16 cellular contexts compared by ENCODE assay signal in the genomic region with DNA sequence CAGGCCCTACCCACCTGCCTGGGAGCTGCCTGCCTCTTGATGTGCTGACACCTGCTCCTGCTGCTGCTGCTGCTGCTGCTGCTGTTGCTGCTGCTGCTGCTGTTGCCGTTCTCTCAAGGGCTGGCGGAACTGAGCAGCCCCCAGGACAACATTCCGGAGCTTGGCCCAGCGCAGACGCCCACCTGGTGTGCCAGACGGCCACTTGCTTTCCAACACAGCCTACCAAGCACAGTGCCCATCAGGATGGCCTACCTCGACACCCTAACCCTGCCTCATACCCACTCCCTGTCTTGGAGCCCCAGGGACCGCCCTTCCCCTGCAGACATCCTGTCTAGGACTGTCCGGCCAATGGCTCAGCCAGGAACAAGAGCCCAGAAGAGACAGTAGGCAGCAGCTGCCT. TPM values are rescaled to one million over a fixed set of nuclear protein-coding genes. Genes with fewer than 3 reads are reported as not detected.
DNase-seq lines count a peak whose midpoint lies in the region; ATAC-seq, FAIRE-seq and TF ChIP-seq lines count a peak whose summit lies in the region.
"Had no signal": no experiment of that assay in that cellular context is flagged by ENCODE, and none has a peak within 500 bp of the region (broad histone marks: within the 10 kb centered on the region; RNA-seq: fewer than 3 reads in every experiment).

No MANE protein-coding gene starts in this region.

- H3K23ac ChIP-seq in neuronal stem cell (ENCODE audit: low read depth, low read length, poor library complexity): peak overlapping the region; percentile 31

- no peak overlapping the region for H2BK12ac ChIP-seq in neuronal stem cell (ENCODE audit: low read length)

- H3K9me3 ChIP-seq in CD4-positive, CD25-positive, alpha-beta regulatory T cell (ENCODE audit: control insufficient read depth in 2 of 2, low read length in 2 of 2): no peaks in the 10 kb centered on the region
- H3K9me3 ChIP-seq in neuronal stem cell (replicated peaks in 1 of 2; ENCODE audit: control insufficient read depth in 2 of 2, insufficient read depth in 1 of 2, low read depth in 1 of 2, low read length in 2 of 2): no peaks in the 10 kb centered on the region
- H3K9me3 ChIP-seq in neural progenitor cell (ENCODE audit: low read depth): no peaks in the 10 kb centered on the region
- H3K9me3 ChIP-seq: Peyer's patch had no signal

- peak overlapping the region; percentile 5 for H3K27ac ChIP-seq in CD4-positive, CD25-positive, alpha-beta regulatory T cell (ENCODE audit: insufficient read depth, low read length, poor library complexity, severe bottlenecking)
- H3K27ac ChIP-seq in neuronal stem cell (replicated peaks; ENCODE audit: low read length): no peak overlapping the region
- H3K27ac ChIP-seq in neural progenitor cell: no peak overlapping the region
- H3K27ac ChIP-seq: Peyer's patch had no signal

- H4K20me1 ChIP-seq in neural progenitor cell (ENCODE audit: low read depth): no peaks in the 10 kb centered on the region

- H2BK5ac ChIP-seq in neuronal stem cell (ENCODE audit: low read length): peak overlapping the region; percentile 53

- no peak overlapping the region for H4K8ac ChIP-seq in neuronal stem cell (ENCODE audit: low read depth, low read length)

- H3K4me3 Mint-ChIP-seq in CD4-positive, CD25-positive, alpha-beta regulatory T cell: no peak overlapping the region
- H3K4me3 Mint-ChIP-seq in chondrocyte (ENCODE audit: unreplicated experiment): no peak overlapping the region
- no peak overlapping the region for H3K4me3 Mint-ChIP-seq in neural progenitor cell
- H3K4me3 Mint-ChIP-seq in progenitor cell of endocrine pancreas (ENCODE audit: low read depth): no peak overlapping the region
- H3K4me3 Mint-ChIP-seq: H9 had no signal

- no peak for FAIRE-seq in GM19239 (lab: Jason Lieb, UNC)

- H3K4me1 ChIP-seq in CD4-positive, CD25-positive, alpha-beta regulatory T cell (ENCODE audit: control insufficient read depth, insufficient read depth, low read length, poor library complexity, severe bottlenecking): no peaks in the 10 kb centered on the region
- H3K4me1 ChIP-seq in neuronal stem cell (ENCODE audit: control insufficient read depth in 2 of 2, insufficient read depth in 1 of 2, low read depth in 1 of 2, low read length in 2 of 2) (no peaks in the 10 kb centered on the region), neural progenitor cell (no peaks in the 10 kb centered on the region)
- H3K4me1 ChIP-seq: Peyer's patch had no signal

- H4K91ac ChIP-seq in neuronal stem cell (ENCODE audit: low read depth, low read length, poor library complexity): no peak overlapping the region

- H3K4me2 ChIP-seq in neuronal stem cell (ENCODE audit: insufficient read depth, low read length, poor library complexity, severe bottlenecking) (no peak overlapping the region), neural progenitor cell (no peak overlapping the region)

- WGBS in neuronal stem cell (ENCODE audit: extremely low coverage in 2 of 2, insufficient read length in 2 of 2, insufficient replicate concordance in 1 of 2), 2 donors: no CpG with 5 or more reads among the region's 9 CpGs

- H3K27me3 Mint-ChIP-seq in CD4-positive, CD25-positive, alpha-beta regulatory T cell: no peaks in the 10 kb centered on the region
- no peaks in the 10 kb centered on the region for H3K27me3 Mint-ChIP-seq in chondrocyte (ENCODE audit: low read depth)
- H3K27me3 Mint-ChIP-seq in neural progenitor cell (ENCODE audit: insufficient read depth, low read depth): no peaks in the 10 kb centered on the region
- no peaks in the 10 kb centered on the region for H3K27me3 Mint-ChIP-seq in progenitor cell of endocrine pancreas

- H3K36me3 Mint-ChIP-seq in CD4-positive, CD25-positive, alpha-beta regulatory T cell: peaks cover 51% of the 10 kb centered on the region
- H3K36me3 Mint-ChIP-seq in chondrocyte (ENCODE audit: low read depth): peaks cover 30% of the 10 kb centered on the region
- peaks cover 25% of the 10 kb centered on the region for H3K36me3 Mint-ChIP-seq in neural progenitor cell
- peaks cover 6% of the 10 kb centered on the region for H3K36me3 Mint-ChIP-seq in progenitor cell of endocrine pancreas (ENCODE audit: insufficient read depth)

- peaks cover 0 to 7% (median 5%) of the 10 kb centered on the region in 4 donors for H3K4me1 Mint-ChIP-seq in CD4-positive, CD25-positive, alpha-beta regulatory T cell
- H3K4me1 Mint-ChIP-seq in chondrocyte (ENCODE audit: low read depth) (no peaks in the 10 kb centered on the region), neural progenitor cell (no peaks in the 10 kb centered on the region), progenitor cell of endocrine pancreas (ENCODE audit: low read depth) (no peaks in the 10 kb centered on the region)
- H3K4me1 Mint-ChIP-seq: H9 had no signal

- H3K9ac ChIP-seq in neuronal stem cell (ENCODE audit: low read depth, low read length, poor library complexity) (peak overlapping the region; percentile 4), neural progenitor cell (no peak overlapping the region)

- no peaks in the 10 kb centered on the region for H3K27me3 ChIP-seq in CD4-positive, CD25-positive, alpha-beta regulatory T cell (ENCODE audit: control insufficient read depth, insufficient read depth, low read length)
- H3K27me3 ChIP-seq in neuronal stem cell (ENCODE audit: control insufficient read depth in 3 of 3, insufficient read depth in 3 of 3, low read depth in 1 of 3, low read length in 3 of 3) (no peaks in the 10 kb centered on the region), neural progenitor cell (no peaks in the 10 kb centered on the region)
- H3K27me3 ChIP-seq: Peyer's patch had no signal

- H2AK5ac ChIP-seq in neuronal stem cell (ENCODE audit: low read depth, low read length): no peak overlapping the region

- no peaks in the 10 kb centered on the region for H3F3A ChIP-seq in neural progenitor cell (ENCODE audit: low read depth)

- H3K9me3 Mint-ChIP-seq in CD4-positive, CD25-positive, alpha-beta regulatory T cell: no peaks in the 10 kb centered on the region
- H3K9me3 Mint-ChIP-seq in chondrocyte (ENCODE audit: low read depth) (no peaks in the 10 kb centered on the region), neural progenitor cell (no peaks in the 10 kb centered on the region), progenitor cell of endocrine pancreas (ENCODE audit: low read depth) (no peaks in the 10 kb centered on the region)
- H3K9me3 Mint-ChIP-seq: H9 had no signal

- H3K4ac ChIP-seq in neuronal stem cell (ENCODE audit: low read length): no peak overlapping the region

- DNase-seq in CD4-positive, CD25-positive, alpha-beta regulatory T cell: no peak
- DNase-seq in D341Med (ENCODE audit: low spot score) (peak; percentile 24), chondrocyte (ENCODE audit: low spot score) (peak; percentile 90), neuronal stem cell (ENCODE audit: low spot score) (no peak), neural progenitor cell (ENCODE audit: low spot score) (no peak), progenitor cell of endocrine pancreas (ENCODE audit: low spot score, unreplicated experiment) (no peak), GM19239 (ENCODE audit: insufficient read length, low spot score) (no peak)
- DNase-seq: DMS153, EL, H9, Kasumi-1, NCI-H2029, NCI-H2171 treated with DMSO at 0.1 percent for 48 hours, NCI-H82, SHP77 had no signal

- no peak overlapping the region for H2AFZ ChIP-seq in neuronal stem cell (ENCODE audit: low read length)
- no peak overlapping the region for H2AFZ ChIP-seq in neural progenitor cell (replicated peaks)

- H2BK120ac ChIP-seq in neuronal stem cell (ENCODE audit: low read depth, low read length): no peak overlapping the region

- H3K14ac ChIP-seq in neuronal stem cell (ENCODE audit: low read length): peak overlapping the region; percentile 38

- TF ChIP-seq CTCF in chondrocyte (IDR thresholded peaks at IDR 0.05) (no peak), neural progenitor cell (IDR thresholded peaks at IDR 0.05) (no peak), progenitor cell of endocrine pancreas (IDR thresholded peaks at IDR 0.05; ENCODE audit: unreplicated experiment) (no peak)

- ATAC-seq in CD4-positive, CD25-positive, alpha-beta regulatory T cell (ENCODE audit: low read depth in 2 of 2): no peak

- peaks cover 87% of the 10 kb centered on the region for H3K36me3 ChIP-seq in CD4-positive, CD25-positive, alpha-beta regulatory T cell (ENCODE audit: control insufficient read depth, insufficient read depth, low read length)
- H3K36me3 ChIP-seq in neuronal stem cell (replicated peaks in 1 of 2; ENCODE audit: control insufficient read depth in 2 of 2, insufficient read depth in 2 of 2, low read length in 2 of 2) (peaks cover 14 to 87% of the 10 kb centered on the region in 2 donors), neural progenitor cell (no peaks in the 10 kb centered on the region)

- no peaks in the 10 kb centered on the region for H3K79me2 ChIP-seq in neural progenitor cell (ENCODE audit: low read depth)

- H3K27ac Mint-ChIP-seq in CD4-positive, CD25-positive, alpha-beta regulatory T cell: peak overlapping the region in 1 of 3 donors; percentile 78
- no peak overlapping the region for H3K27ac Mint-ChIP-seq in chondrocyte (ENCODE audit: unreplicated experiment)
- no peak overlapping the region for H3K27ac Mint-ChIP-seq in neural progenitor cell
- H3K27ac Mint-ChIP-seq in progenitor cell of endocrine pancreas: no peak overlapping the region
- H3K27ac Mint-ChIP-seq: H9 had no signal

- H3K79me1 ChIP-seq in neuronal stem cell (ENCODE audit: low read depth, low read length): no peaks in the 10 kb centered on the region

- H2BK15ac ChIP-seq in neuronal stem cell (ENCODE audit: low read length): no peak overlapping the region

- no peak overlapping the region for H3K4me3 ChIP-seq in CD4-positive, CD25-positive, alpha-beta regulatory T cell (ENCODE audit: low read depth, low read length)
- H3K4me3 ChIP-seq in neuronal stem cell (ENCODE audit: low read length in 2 of 2): no peak overlapping the region
- H3K4me3 ChIP-seq in neural progenitor cell: no peak overlapping the region
- H3K4me3 ChIP-seq: Peyer's patch had no signal

- no peak overlapping the region for H3K18ac ChIP-seq in neuronal stem cell (ENCODE audit: low read length)

RNA-seq across cellular contexts. Expression of a gene that starts 11.8 kb away (rescaled TPM):
- 133 TPM for total RNA-seq in CD4-positive, CD25-positive, alpha-beta regulatory T cell
- 10 to 100 TPM; 11.2 to 21.2 (median 13.6) TPM for polyA plus RNA-seq in CD4-positive, CD25-positive, alpha-beta regulatory T cell
- total RNA-seq in chondrocyte (32.1 to 36.7 TPM (median 36.2 TPM) in 3 replicates), neural progenitor cell (ENCODE audit: low replicate concordance) (2.7 and 11.6 TPM in 2 replicates), progenitor cell of endocrine pancreas (84.7 and 93.4 TPM in 2 replicates)
- 10.8 TPM for polyA plus RNA-seq in neuronal stem cell (2013, experiment 1 of 2)
- polyA plus RNA-seq in neuronal stem cell (2013, experiment 2 of 2): 10.8 TPM

RNA-seq across cellular contexts. Expression of a gene that starts 12.0 kb away (rescaled TPM):
- 81.5 TPM for total RNA-seq in CD4-positive, CD25-positive, alpha-beta regulatory T cell
- 1 to 10 TPM; 2.9 to 4.5 (median 3.3) TPM for polyA plus RNA-seq in CD4-positive, CD25-positive, alpha-beta regulatory T cell
- total RNA-seq in chondrocyte (46.4 to 48.1 TPM (median 47.0 TPM) in 3 replicates), neural progenitor cell (ENCODE audit: low replicate concordance) (14.8 and 16.8 TPM in 2 replicates), progenitor cell of endocrine pancreas (48.8 and 52.6 TPM in 2 replicates)
- polyA plus RNA-seq in neuronal stem cell (2013, experiment 1 of 2): 26.6 TPM
- 27.7 TPM for polyA plus RNA-seq in neuronal stem cell (2013, experiment 2 of 2)

RNA-seq across cellular contexts. Expression of a gene that starts 23.7 kb away (rescaled TPM):
- 145 TPM for total RNA-seq in CD4-positive, CD25-positive, alpha-beta regulatory T cell
- polyA plus RNA-seq in CD4-positive, CD25-positive, alpha-beta regulatory T cell: 10 to 100 TPM; 13.6 to 32.6 (median 26.0) TPM
- total RNA-seq in chondrocyte (24.2 to 32.5 TPM (median 30.9 TPM) in 3 replicates), neural progenitor cell (ENCODE audit: low replicate concordance) (6.7 and 14.2 TPM in 2 replicates), progenitor cell of endocrine pancreas (40.9 and 41.9 TPM in 2 replicates)
- polyA plus RNA-seq in neuronal stem cell (2013, experiment 1 of 2): 22.5 TPM
- 21.8 TPM for polyA plus RNA-seq in neuronal stem cell (2013, experiment 2 of 2)

RNA-seq across cellular contexts. Expression of a gene that starts 28.6 kb away (rescaled TPM):
- 15.8 TPM for total RNA-seq in CD4-positive, CD25-positive, alpha-beta regulatory T cell
- 10 to 100 TPM; 30.4 to 42.1 (median 35.8) TPM for polyA plus RNA-seq in CD4-positive, CD25-positive, alpha-beta regulatory T cell
- total RNA-seq in chondrocyte (83.5 to 87.8 TPM (median 85.6 TPM) in 3 replicates), neural progenitor cell (ENCODE audit: low replicate concordance) (73.2 and 131 TPM in 2 replicates), progenitor cell of endocrine pancreas (70.6 and 75.4 TPM in 2 replicates)
- polyA plus RNA-seq in neuronal stem cell (2013, experiment 1 of 2): 83.0 TPM
- 80.7 TPM for polyA plus RNA-seq in neuronal stem cell (2013, experiment 2 of 2)

RNA-seq across cellular contexts. Expression of a gene that starts 33.0 kb away (rescaled TPM):
- 2.5 TPM for total RNA-seq in CD4-positive, CD25-positive, alpha-beta regulatory T cell
- polyA plus RNA-seq in CD4-positive, CD25-positive, alpha-beta regulatory T cell: 1 to 10 TPM in 3 of 4 donors, under 1 TPM in 1; 0.90 to 5.4 (median 3.3) TPM
- total RNA-seq in chondrocyte (3.7 to 6.6 TPM (median 4.4 TPM) in 3 replicates), neural progenitor cell (ENCODE audit: low replicate concordance) (33.8 and 39.7 TPM in 2 replicates), progenitor cell of endocrine pancreas (36.6 and 41.7 TPM in 2 replicates)
- 14.4 TPM for polyA plus RNA-seq in neuronal stem cell (2013, experiment 1 of 2)
- 14.5 TPM for polyA plus RNA-seq in neuronal stem cell (2013, experiment 2 of 2)

Comparison
In these comparisons a context has a peak if more than half of its experiments do, and no peak if none do; other contexts are left out.
1. DNase-seq: peak in D341Med (single experiment) and chondrocyte (single experiment); none in CD4-positive, CD25-positive, alpha-beta regulatory T cell (0 of 3), neuronal stem cell (single experiment), neural progenitor cell (single experiment), progenitor cell of endocrine pancreas (single experiment) and GM19239 (single experiment).